Comparison of ENCODE assay signal across 1 cellular context in genomic region chr11:34300571-34301295, GRCh38.
TF ChIP-seq lines count a peak whose summit lies in the region.

No MANE protein-coding gene starts in this region.

TF ChIP-seq in HepG2, 621 proteins besides CTCF, POLR2A, EP300 and RAD21 (continued from another document):
- no peak for TF ChIP-seq HMGXB4 (CRISPR knock-in tag; IDR thresholded peaks at IDR 0.05; ENCODE audit: borderline replicate concordance in 1 of 2, low read depth in 1 of 2)
- no peak for TF ChIP-seq SPEN (CRISPR knock-in tag; IDR thresholded peaks at IDR 0.05; ENCODE audit: low read depth)
- TF ChIP-seq ZNF614 (CRISPR knock-in tag; IDR thresholded peaks at IDR 0.05; ENCODE audit: borderline replicate concordance) = no peak
- TF ChIP-seq TAF15 (IDR thresholded peaks at IDR 0.05; ENCODE audit: low read depth, low read length, poor library complexity, severe bottlenecking) = no peak
- TF ChIP-seq KMT2B (CRISPR knock-in tag; IDR thresholded peaks at IDR 0.05) = no peak
- TF ChIP-seq SRF (IDR thresholded peaks at IDR 0.05; ENCODE audit: low read depth, low read length) = no peak
- TF ChIP-seq FIP1L1 (IDR thresholded peaks at IDR 0.05; ENCODE audit: borderline replicate concordance, insufficient read depth, low read depth, low read length) = no peak
- no peak for TF ChIP-seq CBX1 (IDR thresholded peaks at IDR 0.05; ENCODE audit: low read depth)
- no peak for TF ChIP-seq PPARG (CRISPR knock-in tag; conservative IDR thresholded peaks at IDR 0.05)
- no peak for TF ChIP-seq ZNF678 (CRISPR knock-in tag; IDR thresholded peaks at IDR 0.05)
- TF ChIP-seq SMAD3 (CRISPR knock-in tag; IDR thresholded peaks at IDR 0.05) = no peak
